21 cellular contexts compared by ENCODE assay signal in the genomic region with DNA sequence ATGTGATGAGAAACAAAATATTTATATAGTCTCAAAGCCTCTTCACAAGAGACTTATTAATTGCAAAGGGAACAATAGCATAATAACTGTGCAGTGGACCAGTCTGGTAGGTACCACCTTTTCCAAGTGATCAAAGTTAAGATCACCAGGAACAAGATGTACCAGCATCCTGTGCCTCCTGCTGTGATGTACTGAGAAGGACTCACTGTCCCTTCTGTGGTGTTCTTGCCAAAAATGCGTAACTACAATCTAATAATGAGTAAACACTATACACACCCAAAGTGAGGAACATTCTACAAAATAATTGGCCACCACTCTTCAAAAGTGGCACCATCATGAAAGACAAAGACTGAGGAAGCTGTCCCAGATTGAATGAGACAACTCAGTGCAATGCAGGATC. TPM values are rescaled to one million over a fixed set of nuclear protein-coding genes. Genes with fewer than 3 reads are reported as not detected.
DNase-seq lines count a peak whose midpoint lies in the region; ATAC-seq and TF ChIP-seq lines count a peak whose summit lies in the region.
"Had no signal": no experiment of that assay in that cellular context is flagged by ENCODE, and none has a peak within 500 bp of the region (broad histone marks: within the 10 kb centered on the region; RNA-seq: fewer than 3 reads in every experiment).

No MANE protein-coding gene starts in this region.

- ATAC-seq in left lung (no peak), GM19351 (IDR thresholded peaks at IDR 0.05; ENCODE audit: unreplicated experiment) (no peak)
- ATAC-seq: activated CD8-positive, alpha-beta memory T cell treated with anti-CD3 and anti-CD28 coated beads, Interleukin-2, amount 10 ng/mL, durations not matched to agents 7 days and 5 days; natural killer cell; Right ventricle myocardium inferior; WTC11 had no signal

- peak overlapping the region; percentile 59 for H3K27ac Mint-ChIP-seq in activated T-helper 1 cell treated with anti-CD3 and anti-CD28 coated beads, Interleukin-12 subunit alpha, Interleukin-12 subunit beta, Interleukin-2, Interleukin-4 antibody, amounts not matched to agents 30 ng/mL and 10 ng/mL and 1 ng/mL, durations not matched to agents 14 hours and 24 hours and 36 hours
- H3K27ac Mint-ChIP-seq: activated CD8-positive, alpha-beta memory T cell treated with anti-CD3 and anti-CD28 coated beads, Interleukin-2, amount 10 ng/mL, durations not matched to agents 7 days and 5 days; mesothelial cell of epicardium; natural killer cell; WTC11 had no signal

- TF ChIP-seq EP300 in stomach (IDR thresholded peaks at IDR 0.05), result peak; percentile 27

- no peaks in the 10 kb centered on the region for H3K9me3 ChIP-seq in left lung
- no peaks in the 10 kb centered on the region for H3K9me3 ChIP-seq in stomach
- H3K9me3 ChIP-seq: HAP-1 had no signal

- H3K4me3 Mint-ChIP-seq in activated T-helper 1 cell treated with anti-CD3 and anti-CD28 coated beads, Interleukin-12 subunit alpha, Interleukin-12 subunit beta, Interleukin-2, Interleukin-4 antibody, amounts not matched to agents 30 ng/mL and 10 ng/mL and 1 ng/mL, durations not matched to agents 14 hours and 24 hours and 36 hours, result no peak overlapping the region
- H3K4me3 Mint-ChIP-seq: activated CD8-positive, alpha-beta memory T cell treated with anti-CD3 and anti-CD28 coated beads, Interleukin-2, amount 10 ng/mL, durations not matched to agents 7 days and 5 days; mesothelial cell of epicardium; natural killer cell; WTC11 had no signal

- no peak overlapping the region for H2AFZ ChIP-seq in ACC112 (ENCODE audit: low read length, unreplicated experiment)

- peaks cover 73% of the 10 kb centered on the region for H3K4me1 Mint-ChIP-seq in activated T-helper 1 cell treated with anti-CD3 and anti-CD28 coated beads, Interleukin-12 subunit alpha, Interleukin-12 subunit beta, Interleukin-2, Interleukin-4 antibody, amounts not matched to agents 30 ng/mL and 10 ng/mL and 1 ng/mL, durations not matched to agents 14 hours and 24 hours and 36 hours (ENCODE audit: low read depth)

- H3K36me3 ChIP-seq in ACC112 (ENCODE audit: insufficient read depth, low read length), result no peaks in the 10 kb centered on the region
- H3K36me3 ChIP-seq in left lung, result no peaks in the 10 kb centered on the region
- no peaks in the 10 kb centered on the region for H3K36me3 ChIP-seq in stomach
- H3K36me3 ChIP-seq: HAP-1 had no signal

- H3K79me2 ChIP-seq in ACC112 (ENCODE audit: control insufficient read depth, insufficient read depth, low read length, unreplicated experiment), result no peaks in the 10 kb centered on the region

- TF ChIP-seq POLR2A in stomach (IDR thresholded peaks at IDR 0.05), result no peak

- H3K9me3 Mint-ChIP-seq in activated T-helper 1 cell treated with anti-CD3 and anti-CD28 coated beads, Interleukin-12 subunit alpha, Interleukin-12 subunit beta, Interleukin-2, Interleukin-4 antibody, amounts not matched to agents 30 ng/mL and 10 ng/mL and 1 ng/mL, durations not matched to agents 14 hours and 24 hours and 36 hours, result no peaks in the 10 kb centered on the region
- H3K9me3 Mint-ChIP-seq: mesothelial cell of epicardium, natural killer cell, WTC11 had no signal

- intact Hi-C loops in activated T-helper 1 cell treated with anti-CD3 and anti-CD28 coated beads, Interleukin-12 subunit alpha, Interleukin-12 subunit beta, Interleukin-2, Interleukin-4 antibody, amounts not matched to agents 30 ng/mL and 10 ng/mL and 1 ng/mL, durations not matched to agents 14 hours and 24 hours and 36 hours (cut with micrococcal nuclease), result loop anchor here (5.0 kb wide), 1 partner anchor 329 kb away; no protein-coding TSS in a partner anchor
- intact Hi-C loops in left lung (cut with DNase I), result no loop called here
- intact Hi-C loops in stomach (cut with DNase I; ENCODE audit: low total_unique reads), result no loop called here

- no peak overlapping the region for H3K4me3 ChIP-seq in ACC112 (ENCODE audit: low read depth, low read length)
- no peak overlapping the region for H3K4me3 ChIP-seq in left lung
- no peak overlapping the region for H3K4me3 ChIP-seq in stomach
- H3K4me3 ChIP-seq: HAP-1 had no signal

- H3K4me1 ChIP-seq in ACC112 (ENCODE audit: control insufficient read depth, insufficient read depth, low read length, unreplicated experiment) (peaks cover 53% of the 10 kb centered on the region), left lung (peaks cover 80 to 99% of the 10 kb centered on the region in 2 donors), stomach (peaks cover 47 to 95% (median 57%) of the 10 kb centered on the region in 4 donors)
- H3K4me1 ChIP-seq: HAP-1 had no signal

- H3K27ac ChIP-seq in ACC112 (ENCODE audit: low read depth, low read length) (peak overlapping the region; percentile 44), left lung (peak overlapping the region; percentile 94 to 95), stomach (peak overlapping the region in 3 of 5 donors; percentile 67 to 86 (median 78))

- no peaks in the 10 kb centered on the region for H3K36me3 Mint-ChIP-seq in activated T-helper 1 cell treated with anti-CD3 and anti-CD28 coated beads, Interleukin-12 subunit alpha, Interleukin-12 subunit beta, Interleukin-2, Interleukin-4 antibody, amounts not matched to agents 30 ng/mL and 10 ng/mL and 1 ng/mL, durations not matched to agents 14 hours and 24 hours and 36 hours (ENCODE audit: low read depth)
- H3K36me3 Mint-ChIP-seq: mesothelial cell of epicardium, natural killer cell, WTC11 had no signal

- H3K27me3 ChIP-seq in ACC112 (ENCODE audit: insufficient read depth, low read length) (no peaks in the 10 kb centered on the region), left lung (no peaks in the 10 kb centered on the region), stomach (no peaks in the 10 kb centered on the region)

- DNase-seq in activated T-helper 1 cell treated with anti-CD3 and anti-CD28 coated beads, Interleukin-12 subunit alpha, Interleukin-12 subunit beta, Interleukin-2, Interleukin-4 antibody, amounts not matched to agents 30 ng/mL and 10 ng/mL and 1 ng/mL, durations not matched to agents 14 hours and 24 hours and 36 hours (ENCODE audit: low spot score), result no peak
- DNase-seq in left lung, result no peak
- no peak for DNase-seq in stomach
- no peak for DNase-seq in NCI-H146 (lab: John Stamatoyannopoulos, UW)
- no peak for DNase-seq in NCI-H1092 (lab: John Stamatoyannopoulos, UW)
- DNase-seq: activated CD4-positive, alpha-beta T cell treated with anti-CD3 and anti-CD28 coated beads, Interleukin-2, amount 50 U/mL, for 1 hour; activated CD8-positive, alpha-beta memory T cell treated with anti-CD3 and anti-CD28 coated beads, Interleukin-2, amount 10 ng/mL, durations not matched to agents 7 days and 5 days; activated naive CD4-positive, alpha-beta T cell treated with anti-CD3 and anti-CD28 coated beads, Interleukin-2, amount 50 U/mL, for 16 hours; dermis blood vessel endothelial cell; glutamatergic neuron; natural killer cell; NCI-H2081; NCI-H345; NCI-H748 treated with DMSO at 0.1 percent for 48 hours had no signal

- TF ChIP-seq CTCF in left lung (IDR thresholded peaks at IDR 0.05) (no peak), stomach (IDR thresholded peaks at IDR 0.05) (no peak)

- WGBS in stomach, 5 donors, result 32 to 68% (median 43%) methylated on average over 1 of the region's 1 CpG

- H3K27me3 Mint-ChIP-seq in activated T-helper 1 cell treated with anti-CD3 and anti-CD28 coated beads, Interleukin-12 subunit alpha, Interleukin-12 subunit beta, Interleukin-2, Interleukin-4 antibody, amounts not matched to agents 30 ng/mL and 10 ng/mL and 1 ng/mL, durations not matched to agents 14 hours and 24 hours and 36 hours (ENCODE audit: insufficient read depth), result no peaks in the 10 kb centered on the region

RNA-seq across cellular contexts. Expression of gene GNLY, which starts 14.5 kb away (rescaled TPM):
- total RNA-seq in activated T-helper 1 cell treated with anti-CD3 and anti-CD28 coated beads, Interleukin-12 subunit alpha, Interleukin-12 subunit beta, Interleukin-2, Interleukin-4 antibody, amounts not matched to agents 30 ng/mL and 10 ng/mL and 1 ng/mL, durations not matched to agents 14 hours and 24 hours and 36 hours, result 141 and 152 TPM in 2 replicates
- total RNA-seq in left lung (10 to 100 TPM in 1 of 2 donors, 1 to 10 TPM in 1; 9.2 to 10.5 TPM), stomach (1 to 10 TPM in 1 of 5 donors, under 1 TPM in 1, not detected in 3; 0.72 to 5.8 TPM)
- 1 to 10 TPM; 1.1 to 2.4 (median 1.7) TPM for polyA plus RNA-seq in stomach
- total RNA-seq: dermis blood vessel endothelial cell, mesothelial cell of epicardium, osteoblast, WTC11 had no signal

RNA-seq across cellular contexts. Expression of gene SFTPB, which starts 40.6 kb away (rescaled TPM):
- total RNA-seq in activated T-helper 1 cell treated with anti-CD3 and anti-CD28 coated beads, Interleukin-12 subunit alpha, Interleukin-12 subunit beta, Interleukin-2, Interleukin-4 antibody, amounts not matched to agents 30 ng/mL and 10 ng/mL and 1 ng/mL, durations not matched to agents 14 hours and 24 hours and 36 hours, result not detected in 2 replicates
- over 10,000 TPM; 11,570 to 18,328 TPM for total RNA-seq in left lung
- total RNA-seq in stomach, result 1,000 to 10,000 TPM in 1 of 5 donors, 10 to 100 TPM in 1, 1 to 10 TPM in 1, under 1 TPM in 1, not detected in 1; 0.14 to 4,040 (median 7.4) TPM
- 10 to 100 TPM in 1 of 3 donors, 1 to 10 TPM in 1, under 1 TPM in 1; 0.44 to 10.8 (median 1.8) TPM for polyA plus RNA-seq in stomach
- total RNA-seq: activated CD8-positive, alpha-beta memory T cell treated with anti-CD3 and anti-CD28 coated beads, Interleukin-2, amount 10 ng/mL, durations not matched to agents 7 days and 5 days; dermis blood vessel endothelial cell; mesothelial cell of epicardium; natural killer cell; osteoblast had no signal

RNA-seq across cellular contexts. Expression of gene ATOH8, which starts 45.1 kb away (rescaled TPM):
- 0.29 and 0.47 TPM in 2 replicates for total RNA-seq in activated T-helper 1 cell treated with anti-CD3 and anti-CD28 coated beads, Interleukin-12 subunit alpha, Interleukin-12 subunit beta, Interleukin-2, Interleukin-4 antibody, amounts not matched to agents 30 ng/mL and 10 ng/mL and 1 ng/mL, durations not matched to agents 14 hours and 24 hours and 36 hours
- total RNA-seq in left lung (10 to 100 TPM; 24.7 to 27.1 TPM), stomach (10 to 100 TPM in 2 of 5 donors, 1 to 10 TPM in 3; 2.3 to 23.2 (median 9.7) TPM)
- polyA plus RNA-seq in stomach, result 10 to 100 TPM; 11.3 to 20.0 (median 15.3) TPM

Comparison
In these comparisons a context has a peak if more than half of its experiments do, and no peak if none do; other contexts are left out.
1. H3K27ac ChIP-seq: peak in every context shown above with its lines; median percentile 94 in left lung; 78 in stomach; 44 in ACC112.
2. RNA of gene GNLY, which starts 14.5 kb away (total RNA-seq): 141 to 152 TPM in activated T-helper 1 cell treated with anti-CD3 and anti-CD28 coated beads, Interleukin-12 subunit alpha, Interleukin-12 subunit beta, Interleukin-2, Interleukin-4 antibody, amounts not matched to agents 30 ng/mL and 10 ng/mL and 1 ng/mL, durations not matched to agents 14 hours and 24 hours and 36 hours; 9.2 to 10.5 TPM in left lung and 0.72 to 5.8 TPM in stomach; every median in the first group is over 10 times any median in the second.